In genomic region chr9:109769250-109769649, GRCh38 we compare ENCODE assay signal across 1 cellular context.
TF ChIP-seq lines count a peak whose summit lies in the region.

No MANE protein-coding gene starts in this region.

TF ChIP-seq in IMR-90, 13 proteins besides CTCF, POLR2A, EP300 and RAD21 (continued from another document):
- TF ChIP-seq ELK1 (IDR thresholded peaks at IDR 0.05; ENCODE audit: borderline replicate concordance, low read depth, low read length) (no peak), CEBPB (IDR thresholded peaks at IDR 0.05; ENCODE audit: low read depth, low read length) (no peak), BHLHE40 (IDR thresholded peaks at IDR 0.05; ENCODE audit: low read depth, low read length) (no peak), FOS (IDR thresholded peaks at IDR 0.05; ENCODE audit: low read depth, low read length) (no peak), SMC3 (IDR thresholded peaks at IDR 0.05; ENCODE audit: low read depth, low read length) (no peak), CHD1 (IDR thresholded peaks at IDR 0.05; ENCODE audit: low read depth, low read length) (no peak), MXI1 (IDR thresholded peaks at IDR 0.05; ENCODE audit: borderline replicate concordance, low read depth, low read length) (no peak), NFE2L2 (IDR thresholded peaks at IDR 0.05; ENCODE audit: low read depth, low read length) (no peak), MAZ (IDR thresholded peaks at IDR 0.05; ENCODE audit: borderline replicate concordance, low read depth, low read length) (no peak), MAFK (IDR thresholded peaks at IDR 0.05; ENCODE audit: low read depth, low read length) (no peak)
